ENCODE assay signal across 12 cellular contexts in genomic region chr6:19408331-19408730, GRCh38.
"Had no signal": no experiment of that assay in that cellular context is flagged by ENCODE, and none has a peak within 500 bp of the region (broad histone marks: within the 10 kb centered on the region; RNA-seq: fewer than 3 reads in every experiment).

No MANE protein-coding gene starts in this region.

- ATAC-seq: effector memory CD8-positive, alpha-beta T cell; heart left ventricle; naive thymus-derived CD8-positive, alpha-beta T cell; stimulated activated naive CD8-positive, alpha-beta T cell treated with anti-CD3 and anti-CD28 coated beads, Interleukin-15, amount 100 ng/mL, for 72 hours had no signal

- H3K4me1 ChIP-seq: heart left ventricle had no signal

- DNase-seq: activated T-cell treated with anti-CD3 and anti-CD28 coated beads, Interleukin-2, amount 50 U/mL, for 1 hour; amygdala; cortex of kidney; effector memory CD8-positive, alpha-beta T cell; heart left ventricle; naive thymus-derived CD8-positive, alpha-beta T cell; posterior cingulate gyrus; stimulated activated CD4-positive, alpha-beta T cell treated with anti-CD3 and anti-CD28 coated beads, Interleukin-4, amount 100 ng/mL, for 4 hours; stimulated activated naive CD8-positive, alpha-beta T cell treated with anti-CD3 and anti-CD28 coated beads, Interleukin-15, amount 100 ng/mL, for 72 hours had no signal

- H3K27ac ChIP-seq: epithelial cell of prostate, heart left ventricle, neutrophil, skin epidermis had no signal

- H3K9me3 ChIP-seq: neutrophil had no signal

- H3K4me3 ChIP-seq: heart left ventricle, skin epidermis had no signal

- H3K27me3 ChIP-seq: heart left ventricle, neutrophil had no signal

- H3K36me3 ChIP-seq: heart left ventricle, neutrophil had no signal
